ENCODE assay signal across 15 cellular contexts in the genomic region with DNA sequence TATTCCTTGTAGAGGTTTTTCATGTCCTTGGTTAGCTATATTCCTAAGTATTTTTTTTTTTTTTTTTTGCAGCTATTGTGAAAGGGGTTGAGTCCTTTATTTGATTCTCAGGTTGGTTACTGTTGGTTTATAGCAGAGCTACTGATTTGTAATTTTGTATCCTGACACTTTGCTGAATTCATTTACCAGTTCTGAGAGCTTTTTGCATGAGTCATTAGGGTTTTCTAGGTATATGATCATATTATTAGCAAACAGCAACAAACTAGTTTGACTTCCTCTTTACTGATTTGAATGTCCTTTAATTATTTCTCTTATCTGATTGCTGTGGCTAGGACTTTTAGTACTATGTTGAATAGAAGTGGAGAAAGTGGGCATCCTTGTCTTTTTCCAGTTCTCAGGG.
DNase-seq lines count a peak whose midpoint lies in the region; ATAC-seq, FAIRE-seq and TF ChIP-seq lines count a peak whose summit lies in the region.
"Had no signal": no experiment of that assay in that cellular context is flagged by ENCODE, and none has a peak within 500 bp of the region (broad histone marks: within the 10 kb centered on the region; RNA-seq: fewer than 3 reads in every experiment).

No MANE protein-coding gene starts in this region.

- no peaks in the 10 kb centered on the region for H3K4me1 Mint-ChIP-seq in astrocyte (ENCODE audit: low read depth, unreplicated experiment)
- H3K4me1 Mint-ChIP-seq: CD4-positive, CD25-positive, alpha-beta regulatory T cell had no signal

- TF ChIP-seq CTCF in mammary epithelial cell (conservative IDR thresholded peaks at IDR 0.05 in 1 of 2, IDR thresholded peaks at IDR 0.05 in 1 of 2; ENCODE audit: extremely low read depth in 1 of 2, insufficient read depth in 1 of 2, low read depth in 1 of 2, low read length in 2 of 2), result no peak
- TF ChIP-seq CTCF in breast epithelium (IDR thresholded peaks at IDR 0.05), result no peak
- TF ChIP-seq CTCF in astrocyte (IDR thresholded peaks at IDR 0.05; ENCODE audit: insufficient read depth, low read depth, low read length), result no peak
- TF ChIP-seq CTCF in foreskin keratinocyte (conservative IDR thresholded peaks at IDR 0.05), result no peak

- H3K4me2 ChIP-seq in mammary epithelial cell (ENCODE audit: insufficient read depth, low read depth, low read length) (no peak overlapping the region), astrocyte (ENCODE audit: low read length) (no peak overlapping the region)
- H3K4me2 ChIP-seq: BLaER1 treated with 17β-estradiol and CSF1 and Interleukin-3, amounts not matched to agents 10 nM and 100 nM had no signal

- H3K9ac ChIP-seq in mammary epithelial cell (ENCODE audit: insufficient read depth, low read length) (no peak overlapping the region), astrocyte (ENCODE audit: low read length) (no peak overlapping the region)
- H3K9ac ChIP-seq: BLaER1 treated with 17β-estradiol and CSF1 and Interleukin-3, amounts not matched to agents 10 nM and 100 nM had no signal

- intact Hi-C loops in mammary epithelial cell (cut with micrococcal nuclease) (no loop called here), breast epithelium (cut with DNase I; ENCODE audit: low total_unique reads) (no loop called here)

- H3K4me1 ChIP-seq in mammary epithelial cell (ENCODE audit: insufficient read depth, low read length) (no peaks in the 10 kb centered on the region), breast epithelium (no peaks in the 10 kb centered on the region), astrocyte (ENCODE audit: insufficient read depth, low read length) (no peaks in the 10 kb centered on the region), foreskin keratinocyte (no peaks in the 10 kb centered on the region)
- H3K4me1 ChIP-seq: BLaER1 treated with 17β-estradiol and CSF1 and Interleukin-3, amounts not matched to agents 10 nM and 100 nM had no signal

- H3K9me3 Mint-ChIP-seq in astrocyte (ENCODE audit: unreplicated experiment), result peaks cover 7% of the 10 kb centered on the region

- no TSS peak for BruUV-seq in mammary epithelial cell (replicated peaks; lab: Mats Ljungman, UMichigan)

- no peak for FAIRE-seq in astrocyte (lab: Jason Lieb, UNC)
- FAIRE-seq: GM12878 had no signal

- peak; percentile 29 for DNase-seq in mammary epithelial cell
- no peak for DNase-seq in breast epithelium (ENCODE audit: low spot score in 2 of 2)
- DNase-seq in astrocyte (ENCODE audit: low read depth), result peak; percentile 4
- peak; percentile 34 to 56 for DNase-seq in foreskin keratinocyte
- DNase-seq in activated CD8-positive, alpha-beta memory T cell treated with anti-CD3 and anti-CD28 coated beads for 24 hours, result no peak
- no peak for DNase-seq in NCI-H1930 (lab: John Stamatoyannopoulos, UW)
- DNase-seq: CD4-positive, CD25-positive, alpha-beta regulatory T cell; DMS53; HCEC 1CT; HFFc6 had no signal

- H3K27ac Mint-ChIP-seq in astrocyte (ENCODE audit: unreplicated experiment), result no peak overlapping the region
- H3K27ac Mint-ChIP-seq: CD4-positive, CD25-positive, alpha-beta regulatory T cell; HFFc6 had no signal

- H3K4me3 ChIP-seq in mammary epithelial cell (replicated peaks in 1 of 3; ENCODE audit: insufficient read depth in 1 of 3, low read depth in 2 of 3, low read length in 3 of 3) (no peak overlapping the region), breast epithelium (no peak overlapping the region), astrocyte (ENCODE audit: insufficient read depth, low read depth, low read length) (no peak overlapping the region)
- H3K4me3 ChIP-seq: BLaER1 treated with 17β-estradiol and CSF1 and Interleukin-3, amounts not matched to agents 10 nM and 100 nM; GM12878 had no signal

- H3K79me2 ChIP-seq in mammary epithelial cell (ENCODE audit: insufficient read depth, low read length) (no peaks in the 10 kb centered on the region), astrocyte (ENCODE audit: insufficient read depth, low read length) (no peaks in the 10 kb centered on the region)

- H2AFZ ChIP-seq in mammary epithelial cell (ENCODE audit: low read depth, low read length) (no peak overlapping the region), astrocyte (ENCODE audit: low read depth, low read length) (no peak overlapping the region)

- H3K27me3 Mint-ChIP-seq in astrocyte (ENCODE audit: low read depth, unreplicated experiment), result peaks cover 1% of the 10 kb centered on the region
- H3K27me3 Mint-ChIP-seq: CD4-positive, CD25-positive, alpha-beta regulatory T cell had no signal

- in situ Hi-C loops in mammary epithelial cell (cut with MboI; ENCODE audit: low sequenced_read_pairs in 2 of 2), result no loop called here

- no peak overlapping the region for H3K4me3 Mint-ChIP-seq in astrocyte (ENCODE audit: unreplicated experiment)
- H3K4me3 Mint-ChIP-seq: CD4-positive, CD25-positive, alpha-beta regulatory T cell; HFFc6 had no signal

- H3K27ac ChIP-seq in mammary epithelial cell (ENCODE audit: insufficient read depth, low read depth, low read length) (no peak overlapping the region), breast epithelium (no peak overlapping the region), astrocyte (ENCODE audit: low read depth, low read length) (no peak overlapping the region), foreskin keratinocyte (no peak overlapping the region)
- H3K27ac ChIP-seq: 22Rv1; BLaER1 treated with 17β-estradiol and CSF1 and Interleukin-3, amounts not matched to agents 10 nM and 100 nM had no signal

- no peaks in the 10 kb centered on the region for H3K36me3 Mint-ChIP-seq in astrocyte (ENCODE audit: low read depth, unreplicated experiment)
- H3K36me3 Mint-ChIP-seq: CD4-positive, CD25-positive, alpha-beta regulatory T cell had no signal

- ATAC-seq in foreskin keratinocyte (no peak), GM18498 (IDR thresholded peaks at IDR 0.05; ENCODE audit: unreplicated experiment) (no peak), GM21381 (IDR thresholded peaks at IDR 0.05; ENCODE audit: unreplicated experiment) (no peak)
- ATAC-seq: GM12878 had no signal

- H3K27me3 ChIP-seq in mammary epithelial cell (ENCODE audit: insufficient read depth, low read length) (no peaks in the 10 kb centered on the region), breast epithelium (no peaks in the 10 kb centered on the region), astrocyte (ENCODE audit: insufficient read depth, low read length) (no peaks in the 10 kb centered on the region), foreskin keratinocyte (no peaks in the 10 kb centered on the region)
- H3K27me3 ChIP-seq: BLaER1 treated with 17β-estradiol and CSF1 and Interleukin-3, amounts not matched to agents 10 nM and 100 nM had no signal

- dilution Hi-C loops in mammary epithelial cell (cut with HindIII; ENCODE audit: low sequenced_read_pairs), result no loop called here

- H3K9me3 ChIP-seq in mammary epithelial cell (replicated peaks; ENCODE audit: insufficient read depth, low read length) (no peaks in the 10 kb centered on the region), breast epithelium (no peaks in the 10 kb centered on the region), astrocyte (ENCODE audit: insufficient read depth, low read depth, low read length) (no peaks in the 10 kb centered on the region)

- H4K20me1 ChIP-seq in mammary epithelial cell (ENCODE audit: insufficient read depth, low read length) (no peaks in the 10 kb centered on the region), astrocyte (ENCODE audit: insufficient read depth, low read length) (no peaks in the 10 kb centered on the region)
- H4K20me1 ChIP-seq: BLaER1 treated with 17β-estradiol and CSF1 and Interleukin-3, amounts not matched to agents 10 nM and 100 nM had no signal

- no peak for TF ChIP-seq POLR2A in breast epithelium (IDR thresholded peaks at IDR 0.05)

- no peaks in the 10 kb centered on the region for H3K36me3 ChIP-seq in mammary epithelial cell (ENCODE audit: insufficient read depth, low read length)
- no peaks in the 10 kb centered on the region for H3K36me3 ChIP-seq in breast epithelium
- no peaks in the 10 kb centered on the region for H3K36me3 ChIP-seq in astrocyte (ENCODE audit: insufficient read depth, low read length)
- H3K36me3 ChIP-seq: BLaER1 treated with 17β-estradiol and CSF1 and Interleukin-3, amounts not matched to agents 10 nM and 100 nM had no signal

- CTCF ChIA-PET in mammary epithelial cell (lab: Charles Lee; ENCODE audit: low non-redundant PET), result interaction anchor here (0.7 kb wide), 1 partner anchor 103 kb away, joined by 22 read pairs; no protein-coding TSS in a partner anchor

Comparison
In these comparisons a context has a peak if more than half of its experiments do, and no peak if none do; other contexts are left out.
1. DNase-seq: peak in mammary epithelial cell (single experiment), astrocyte (single experiment) and foreskin keratinocyte (2 of 2); none in breast epithelium (0 of 2), activated CD8-positive, alpha-beta memory T cell treated with anti-CD3 and anti-CD28 coated beads for 24 hours (single experiment) and NCI-H1930 (0 of 2).